ENCODE assay signal across 28 cellular contexts in the genomic region with DNA sequence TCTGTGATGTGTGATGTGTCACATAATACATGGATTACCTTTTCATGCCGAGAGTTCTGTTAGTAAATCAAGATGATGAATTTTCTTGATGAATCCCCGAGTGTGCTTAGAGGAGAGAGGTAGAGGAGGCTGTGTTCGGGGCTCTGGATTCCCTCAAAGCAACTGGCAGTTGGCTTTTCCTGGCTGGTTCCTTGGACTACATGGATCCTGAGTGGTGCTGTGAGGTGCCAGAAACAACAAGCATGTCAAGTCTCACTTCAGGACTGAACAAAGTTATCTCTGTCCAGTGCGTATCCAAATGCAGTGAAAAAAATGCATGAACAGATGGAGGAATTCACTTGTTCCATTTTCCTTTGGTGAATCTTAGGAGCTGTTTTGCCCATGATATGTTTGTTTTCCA.
"Had no signal": no experiment of that assay in that cellular context is flagged by ENCODE, and none has a peak within 500 bp of the region (broad histone marks: within the 10 kb centered on the region; RNA-seq: fewer than 3 reads in every experiment).

No MANE protein-coding gene starts in this region.

- H3K27me3 Mint-ChIP-seq: activated CD4-positive, alpha-beta memory T cell treated with anti-CD3 and anti-CD28 coated beads for 36 hours; activated CD4-positive, alpha-beta T cell treated with anti-CD3 and anti-CD28 coated beads, Interleukin-2, amount 10 ng/mL, durations not matched to agents 7 days and 5 days; activated naive CD8-positive, alpha-beta T cell treated with anti-CD3 and anti-CD28 coated beads, Interleukin-2, amount 50 U/mL, for 24 hours; activated T-helper 17 cell treated with anti-CD3 and anti-CD28 coated beads, Interleukin-2, amount 50 U/mL, for 72 hours; brain; T-cell had no signal

- H3K36me3 ChIP-seq: ascending aorta had no signal

- H3K27ac ChIP-seq: ascending aorta, KMS-11, VCaP had no signal

- H3K36me3 Mint-ChIP-seq: activated CD4-positive, alpha-beta memory T cell treated with anti-CD3 and anti-CD28 coated beads for 36 hours; T-cell had no signal

- ATAC-seq: activated naive CD4-positive, alpha-beta T cell treated with anti-CD3 and anti-CD28 coated beads, Interleukin-2, amount 50 U/mL, for 72 hours; activated naive CD8-positive, alpha-beta T cell treated with anti-CD3 and anti-CD28 coated beads, Interleukin-2, amount 50 U/mL, for 24 hours; activated T-helper 17 cell treated with anti-CD3 and anti-CD28 coated beads, Interleukin-2, amount 50 U/mL, for 72 hours; HepG2; Panc1; T-cell had no signal

- H3K27me3 ChIP-seq: ascending aorta had no signal

- H3K4me3 ChIP-seq: ascending aorta had no signal

- H3K4me1 Mint-ChIP-seq: activated CD4-positive, alpha-beta T cell treated with anti-CD3 and anti-CD28 coated beads, Interleukin-2, amount 10 ng/mL, durations not matched to agents 7 days and 5 days; activated naive CD8-positive, alpha-beta T cell treated with anti-CD3 and anti-CD28 coated beads, Interleukin-2, amount 50 U/mL, for 24 hours; activated T-helper 17 cell treated with anti-CD3 and anti-CD28 coated beads, Interleukin-2, amount 50 U/mL, for 72 hours; T-cell had no signal

- H3K4me3 Mint-ChIP-seq: activated CD4-positive, alpha-beta memory T cell treated with anti-CD3 and anti-CD28 coated beads for 36 hours; activated CD4-positive, alpha-beta T cell treated with anti-CD3 and anti-CD28 coated beads, Interleukin-2, amount 10 ng/mL, durations not matched to agents 7 days and 5 days; activated naive CD8-positive, alpha-beta T cell treated with anti-CD3 and anti-CD28 coated beads, Interleukin-2, amount 50 U/mL, for 24 hours; activated T-helper 17 cell treated with anti-CD3 and anti-CD28 coated beads, Interleukin-2, amount 50 U/mL, for 72 hours; brain; T-cell had no signal

- DNase-seq: activated CD4-positive, alpha-beta memory T cell treated with anti-CD3 and anti-CD28 coated beads for 36 hours; activated CD4-positive, alpha-beta T cell treated with anti-CD3 and anti-CD28 coated beads, Interleukin-2, amount 10 ng/mL, durations not matched to agents 7 days and 5 days; activated CD4-positive, CD25-positive, alpha-beta regulatory T cell; activated naive CD8-positive, alpha-beta T cell treated with anti-CD3 and anti-CD28 coated beads, Interleukin-2, amount 50 U/mL, for 24 hours; activated T-cell treated with anti-CD3 and anti-CD28 coated beads for 4 hours; activated T-cell treated with anti-CD3 and anti-CD28 coated beads, Interleukin-2, amount 50 U/mL, for 48 hours; amniotic stem cell; central memory CD4-positive, alpha-beta T cell; NCI-H1105; NCI-H1436 treated with DMSO at 0.1 percent for 48 hours; NCI-H187; NCI-H2081; NCI-H510A treated with DMSO at 0.1 percent for 48 hours; NCI-H69; NK-92 treated with Interleukin-12 subunit alpha and Interleukin-12 subunit beta, amount 100 ng/mL, for 24 hours; OCI-M1; RPMI8226; SHP77; T-cell; T-helper 2 cell had no signal

- H3K27ac Mint-ChIP-seq: activated CD4-positive, alpha-beta memory T cell treated with anti-CD3 and anti-CD28 coated beads for 36 hours; activated CD4-positive, alpha-beta T cell treated with anti-CD3 and anti-CD28 coated beads, Interleukin-2, amount 10 ng/mL, durations not matched to agents 7 days and 5 days; activated naive CD4-positive, alpha-beta T cell treated with anti-CD3 and anti-CD28 coated beads, Interleukin-2, amount 50 U/mL, for 72 hours; activated naive CD8-positive, alpha-beta T cell treated with anti-CD3 and anti-CD28 coated beads, Interleukin-2, amount 50 U/mL, for 24 hours; activated T-helper 17 cell treated with anti-CD3 and anti-CD28 coated beads, Interleukin-2, amount 50 U/mL, for 72 hours; T-cell had no signal
